20 cellular contexts compared by ENCODE assay signal in the genomic region with DNA sequence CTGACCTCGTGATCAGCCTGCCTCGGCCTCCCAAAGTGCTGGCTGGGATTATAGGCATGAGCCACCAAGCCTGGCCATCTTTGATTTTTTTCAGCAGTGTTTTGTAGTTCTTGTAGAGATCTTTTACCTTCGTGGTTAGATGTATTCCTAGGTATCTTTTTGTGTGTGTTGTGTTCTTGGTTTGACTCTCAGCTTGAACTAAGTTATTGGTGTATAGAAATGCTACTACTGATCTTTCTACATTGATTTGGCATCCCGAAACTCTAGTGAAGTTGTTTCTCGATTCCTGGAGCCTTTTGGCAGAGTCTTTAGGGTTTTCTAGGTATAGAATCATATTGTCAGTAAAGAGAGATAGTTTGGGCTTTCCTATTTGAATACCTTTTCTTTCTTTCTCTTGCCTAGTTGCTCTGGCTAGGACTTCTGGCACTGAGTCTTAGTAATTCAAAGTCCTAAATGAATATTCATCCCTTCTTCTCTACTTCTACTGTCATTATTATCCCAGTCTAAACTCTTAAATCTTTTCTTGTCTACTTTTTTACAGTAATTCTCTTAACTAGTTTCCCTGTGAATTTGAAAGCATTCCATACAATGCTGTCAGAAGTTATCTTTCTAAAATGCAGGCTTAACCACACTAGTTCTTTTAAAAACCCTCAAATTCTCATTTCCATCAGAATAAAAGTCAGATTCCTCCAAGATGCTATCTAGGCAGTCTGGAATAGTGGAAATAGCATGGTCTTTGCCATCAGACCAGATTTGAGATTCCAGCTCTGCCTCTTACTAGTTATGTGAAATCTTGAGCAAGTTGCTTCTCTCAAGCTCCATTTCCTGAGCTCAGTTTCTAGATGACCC. TPM values are rescaled to one million over a fixed set of nuclear protein-coding genes. Genes with fewer than 3 reads are reported as not detected.
DNase-seq lines count a peak whose midpoint lies in the region; ATAC-seq lines count a peak whose summit lies in the region.
"Had no signal": no experiment of that assay in that cellular context is flagged by ENCODE, and none has a peak within 500 bp of the region (broad histone marks: within the 10 kb centered on the region; RNA-seq: fewer than 3 reads in every experiment).

No MANE protein-coding gene starts in this region.

- H3K9me3 ChIP-seq in right cardiac atrium (ENCODE audit: control insufficient read depth, low read length) = no peaks in the 10 kb centered on the region
- H3K9me3 ChIP-seq: colonic mucosa, pancreas had no signal

- H3K9me3 Mint-ChIP-seq in activated naive CD4-positive, alpha-beta T cell treated with anti-CD3 and anti-CD28 coated beads, Interleukin-2, amount 50 U/mL, for 24 hours = peaks cover 5% of the 10 kb centered on the region
- no peaks in the 10 kb centered on the region for H3K9me3 Mint-ChIP-seq in activated naive CD4-positive, alpha-beta T cell treated with anti-CD3 and anti-CD28 coated beads, Interleukin-2, amount 10 ng/mL, durations not matched to agents 7 days and 5 days
- H3K9me3 Mint-ChIP-seq in T-cell = peaks cover 0 to 5% (median 0%) of the 10 kb centered on the region in 3 donors
- no peaks in the 10 kb centered on the region for H3K9me3 Mint-ChIP-seq in central memory CD8-positive, alpha-beta T cell
- no peaks in the 10 kb centered on the region for H3K9me3 Mint-ChIP-seq in stimulated activated naive CD8-positive, alpha-beta T cell treated with anti-CD3 and anti-CD28 coated beads, Interleukin-15, amount 100 ng/mL, for 72 hours

- H3K36me3 Mint-ChIP-seq in activated naive CD4-positive, alpha-beta T cell treated with anti-CD3 and anti-CD28 coated beads, Interleukin-2, amount 50 U/mL, for 24 hours = peaks cover 39% of the 10 kb centered on the region
- peaks cover 67% of the 10 kb centered on the region for H3K36me3 Mint-ChIP-seq in activated naive CD4-positive, alpha-beta T cell treated with anti-CD3 and anti-CD28 coated beads, Interleukin-2, amount 10 ng/mL, durations not matched to agents 7 days and 5 days
- peaks cover 62% of the 10 kb centered on the region for H3K36me3 Mint-ChIP-seq in T-cell
- peaks cover 35% of the 10 kb centered on the region for H3K36me3 Mint-ChIP-seq in central memory CD8-positive, alpha-beta T cell (ENCODE audit: insufficient read depth)

- H3K4me3 Mint-ChIP-seq in activated naive CD4-positive, alpha-beta T cell treated with anti-CD3 and anti-CD28 coated beads, Interleukin-2, amount 50 U/mL, for 24 hours = no peak overlapping the region
- no peak overlapping the region for H3K4me3 Mint-ChIP-seq in activated naive CD4-positive, alpha-beta T cell treated with anti-CD3 and anti-CD28 coated beads, Interleukin-2, amount 10 ng/mL, durations not matched to agents 7 days and 5 days
- peak overlapping the region in 1 of 3 donors; percentile 34 for H3K4me3 Mint-ChIP-seq in T-cell
- no peak overlapping the region for H3K4me3 Mint-ChIP-seq in central memory CD8-positive, alpha-beta T cell
- H3K4me3 Mint-ChIP-seq in stimulated activated naive CD8-positive, alpha-beta T cell treated with anti-CD3 and anti-CD28 coated beads, Interleukin-15, amount 100 ng/mL, for 72 hours = peak overlapping the region in 1 of 2 donors; percentile 30
- H3K4me3 Mint-ChIP-seq: brain had no signal

- no peak for ATAC-seq in T-cell (replicated peaks in 1 of 4)
- ATAC-seq in central memory CD8-positive, alpha-beta T cell (replicated peaks; ENCODE audit: extremely low read depth, poor library complexity, severe bottlenecking) = no peak
- ATAC-seq in stimulated activated naive CD8-positive, alpha-beta T cell treated with anti-CD3 and anti-CD28 coated beads, Interleukin-15, amount 100 ng/mL, for 72 hours = peak; percentile 46
- ATAC-seq in HG03439 (IDR thresholded peaks at IDR 0.05; ENCODE audit: unreplicated experiment) = no peak
- no peak for ATAC-seq in right cardiac atrium
- no peak for ATAC-seq in HG03135 (IDR thresholded peaks at IDR 0.05; ENCODE audit: unreplicated experiment)
- ATAC-seq: pancreas, sciatic nerve had no signal

- H3K4me1 ChIP-seq in right cardiac atrium (ENCODE audit: control insufficient read depth, insufficient read depth, low read length) = no peaks in the 10 kb centered on the region
- H3K4me1 ChIP-seq: colonic mucosa, pancreas had no signal

- no peaks in the 10 kb centered on the region for H3K27me3 ChIP-seq in right cardiac atrium (ENCODE audit: control insufficient read depth, insufficient read depth)
- H3K27me3 ChIP-seq: colonic mucosa, pancreas had no signal

- WGBS in right cardiac atrium = 91% methylated on average over 5 of the region's 5 CpGs

- no peaks in the 10 kb centered on the region for H3K27me3 Mint-ChIP-seq in activated naive CD4-positive, alpha-beta T cell treated with anti-CD3 and anti-CD28 coated beads, Interleukin-2, amount 50 U/mL, for 24 hours
- H3K27me3 Mint-ChIP-seq in activated naive CD4-positive, alpha-beta T cell treated with anti-CD3 and anti-CD28 coated beads, Interleukin-2, amount 10 ng/mL, durations not matched to agents 7 days and 5 days = no peaks in the 10 kb centered on the region
- H3K27me3 Mint-ChIP-seq in T-cell = no peaks in the 10 kb centered on the region
- H3K27me3 Mint-ChIP-seq in central memory CD8-positive, alpha-beta T cell = no peaks in the 10 kb centered on the region
- H3K27me3 Mint-ChIP-seq in stimulated activated naive CD8-positive, alpha-beta T cell treated with anti-CD3 and anti-CD28 coated beads, Interleukin-15, amount 100 ng/mL, for 72 hours = no peaks in the 10 kb centered on the region
- H3K27me3 Mint-ChIP-seq: brain had no signal

- H3K27ac ChIP-seq in right cardiac atrium (ENCODE audit: low read length) = no peak overlapping the region
- H3K27ac ChIP-seq: colonic mucosa, pancreas had no signal

- CTCF ChIA-PET in activated naive CD4-positive, alpha-beta T cell treated with anti-CD3 and anti-CD28 coated beads, Interleukin-2, amount 10 ng/mL, durations not matched to agents 7 days and 5 days (lab: Charles Lee) = interaction anchor here (1.6 kb wide), 1 partner anchor 49 kb away, joined by 4 read pairs; no protein-coding TSS in a partner anchor
- CTCF ChIA-PET in T-cell (lab: Charles Lee) = interaction anchor here in 1 of 2 donors (0.6 to 1.4 kb wide), 7 partner anchors 8 to 66 kb away, joined by 3 to 6 read pairs (median 4); no protein-coding TSS in a partner anchor

- no peak for DNase-seq in activated naive CD4-positive, alpha-beta T cell treated with anti-CD3 and anti-CD28 coated beads, Interleukin-2, amount 10 ng/mL, durations not matched to agents 7 days and 5 days
- no peak for DNase-seq in T-cell
- DNase-seq in central memory CD8-positive, alpha-beta T cell (ENCODE audit: low spot score in 2 of 2) = no peak
- no peak for DNase-seq in stimulated activated naive CD8-positive, alpha-beta T cell treated with anti-CD3 and anti-CD28 coated beads, Interleukin-15, amount 100 ng/mL, for 72 hours
- no peak for DNase-seq in right cardiac atrium
- DNase-seq: activated CD4-positive, alpha-beta T cell treated with anti-CD3 and anti-CD28 coated beads for 48 hours; activated effector memory CD4-positive, alpha-beta T cell treated with Interleukin-2 at 50 U/mL for 16 hours; colonic mucosa; NCI-H146; NCI-H82; pancreas had no signal

- peak overlapping the region; percentile 76 for H3K27ac Mint-ChIP-seq in activated naive CD4-positive, alpha-beta T cell treated with anti-CD3 and anti-CD28 coated beads, Interleukin-2, amount 50 U/mL, for 24 hours
- no peak overlapping the region for H3K27ac Mint-ChIP-seq in activated naive CD4-positive, alpha-beta T cell treated with anti-CD3 and anti-CD28 coated beads, Interleukin-2, amount 10 ng/mL, durations not matched to agents 7 days and 5 days
- peak overlapping the region; percentile 77 to 85 for H3K27ac Mint-ChIP-seq in T-cell
- H3K27ac Mint-ChIP-seq in central memory CD8-positive, alpha-beta T cell (ENCODE audit: low read depth) = peak overlapping the region; percentile 61
- peak overlapping the region in 1 of 2 donors; percentile 87 for H3K27ac Mint-ChIP-seq in stimulated activated naive CD8-positive, alpha-beta T cell treated with anti-CD3 and anti-CD28 coated beads, Interleukin-15, amount 100 ng/mL, for 72 hours
- H3K27ac Mint-ChIP-seq: brain had no signal

- H3K4me1 Mint-ChIP-seq in activated naive CD4-positive, alpha-beta T cell treated with anti-CD3 and anti-CD28 coated beads, Interleukin-2, amount 50 U/mL, for 24 hours = peaks cover 63% of the 10 kb centered on the region
- H3K4me1 Mint-ChIP-seq in activated naive CD4-positive, alpha-beta T cell treated with anti-CD3 and anti-CD28 coated beads, Interleukin-2, amount 10 ng/mL, durations not matched to agents 7 days and 5 days = peaks cover 48% of the 10 kb centered on the region
- peaks cover 66 to 73% (median 70%) of the 10 kb centered on the region in 3 donors for H3K4me1 Mint-ChIP-seq in T-cell
- peaks cover 46% of the 10 kb centered on the region for H3K4me1 Mint-ChIP-seq in central memory CD8-positive, alpha-beta T cell
- H3K4me1 Mint-ChIP-seq in stimulated activated naive CD8-positive, alpha-beta T cell treated with anti-CD3 and anti-CD28 coated beads, Interleukin-15, amount 100 ng/mL, for 72 hours = peaks cover 59% of the 10 kb centered on the region

- POLR2A ChIA-PET in T-cell (lab: Charles Lee) = no interaction called here

- intact Hi-C loops in right cardiac atrium (cut with DNase I) = no loop called here

- no peak overlapping the region for H3K4me3 ChIP-seq in right cardiac atrium (ENCODE audit: low read length)
- H3K4me3 ChIP-seq: colonic mucosa, pancreas had no signal

RNA-seq across cellular contexts. Expression of gene GPR18, which starts 7.0 kb away (rescaled TPM):
- total RNA-seq in T-cell (10 to 100 TPM; 15.2 to 26.7 (median 16.7) TPM), right cardiac atrium (under 1 TPM in 2 of 4 donors, not detected in 2; 0.21 to 0.37 TPM)
- polyA plus RNA-seq in right cardiac atrium = not detected
- total RNA-seq: endothelial cell of umbilical vein, lung microvascular endothelial cell, myocyte, sciatic nerve had no signal
- polyA plus RNA-seq: endothelial cell of umbilical vein, keratinocyte had no signal

RNA-seq across cellular contexts. Expression of gene UBAC2, which starts 50.5 kb away (rescaled TPM):
- total RNA-seq in T-cell (10 to 100 TPM; 83.3 to 99.3 (median 84.9) TPM), right cardiac atrium (10 to 100 TPM; 41.7 to 52.2 (median 48.3) TPM)
- 47.5 TPM for polyA plus RNA-seq in right cardiac atrium

RNA-seq across cellular contexts. Expression of gene GPR183, which starts 56.0 kb away (rescaled TPM):
- total RNA-seq in T-cell = 100 to 1,000 TPM in 3 of 5 donors, 10 to 100 TPM in 2; 69.9 to 152 (median 100) TPM
- 10 to 100 TPM in 2 of 4 donors, 1 to 10 TPM in 2; 9.7 to 20.7 (median 13.5) TPM for total RNA-seq in right cardiac atrium
- 14.5 TPM for polyA plus RNA-seq in right cardiac atrium
- total RNA-seq: endothelial cell of umbilical vein had no signal
- polyA plus RNA-seq: keratinocyte had no signal

Comparison
In these comparisons a context has a peak if more than half of its experiments do, and no peak if none do; other contexts are left out.
1. RNA of gene GPR18, which starts 7.0 kb away (total RNA-seq): 15.2 to 26.7 TPM in T-cell; 0.21 to 0.37 TPM in right cardiac atrium; every median in the first group is over 10 times any median in the second.